Comparison of ENCODE assay signal across 9 cellular contexts in the genomic region with DNA sequence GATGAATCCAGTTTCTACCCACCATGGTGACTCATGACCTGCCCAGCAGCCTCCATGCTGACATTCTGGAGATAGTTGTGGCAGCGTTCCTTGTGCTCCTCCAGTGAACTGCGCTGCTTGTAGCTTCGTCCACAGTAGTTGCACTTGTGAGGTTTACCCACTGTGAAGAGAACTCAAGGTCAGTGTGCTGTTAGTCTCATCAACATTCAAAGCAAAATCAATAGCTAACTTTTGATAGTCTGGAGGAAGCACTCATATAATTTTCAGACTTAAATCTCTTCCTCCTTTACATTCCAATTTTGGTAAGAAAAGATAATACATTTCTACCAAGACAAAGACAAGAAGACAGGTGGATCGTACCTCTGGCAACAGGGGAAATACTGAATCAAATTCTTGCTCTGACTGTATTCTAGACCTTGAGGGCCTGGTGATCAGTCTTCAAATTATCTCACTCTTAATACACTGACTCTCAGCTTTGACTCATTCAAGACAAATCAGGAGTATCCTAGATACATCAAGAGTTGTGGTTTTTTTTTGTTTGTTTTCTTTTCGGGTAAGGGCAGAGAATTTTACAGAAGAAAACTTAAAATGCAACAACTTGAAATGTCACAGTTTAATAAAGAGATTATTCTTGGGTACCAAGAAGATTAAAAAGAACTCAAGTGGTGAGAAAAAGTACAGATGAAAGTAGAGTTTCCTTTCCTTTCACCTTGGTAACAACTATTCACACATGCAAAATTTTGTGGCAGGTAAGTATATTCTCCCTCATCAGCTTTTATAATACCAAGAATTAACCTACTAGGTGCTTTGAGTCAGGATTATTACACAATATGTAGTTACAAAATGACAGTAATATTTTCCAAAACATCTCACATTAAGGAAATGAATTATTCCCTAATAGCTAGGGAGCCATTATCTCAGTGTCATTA.
DNase-seq lines count a peak whose midpoint lies in the region; ATAC-seq and TF ChIP-seq lines count a peak whose summit lies in the region.
"Had no signal": no experiment of that assay in that cellular context is flagged by ENCODE, and none has a peak within 500 bp of the region (broad histone marks: within the 10 kb centered on the region; RNA-seq: fewer than 3 reads in every experiment).

No MANE protein-coding gene starts in this region.

- peaks cover 16% of the 10 kb centered on the region for H3K4me1 Mint-ChIP-seq in activated CD4-positive, alpha-beta memory T cell treated with anti-CD3 and anti-CD28 coated beads for 36 hours (ENCODE audit: low read depth)
- H3K4me1 Mint-ChIP-seq in activated CD4-positive, alpha-beta memory T cell treated with anti-CD3 and anti-CD28 coated beads, Interleukin-2, amount 10 ng/mL, durations not matched to agents 7 days and 5 days = peaks cover 19% of the 10 kb centered on the region
- H3K4me1 Mint-ChIP-seq in WTC11 = no peaks in the 10 kb centered on the region

- H3K27me3 Mint-ChIP-seq in activated CD4-positive, alpha-beta memory T cell treated with anti-CD3 and anti-CD28 coated beads for 36 hours = peaks cover 7% of the 10 kb centered on the region
- peaks cover 22% of the 10 kb centered on the region for H3K27me3 Mint-ChIP-seq in activated CD4-positive, alpha-beta memory T cell treated with anti-CD3 and anti-CD28 coated beads, Interleukin-2, amount 10 ng/mL, durations not matched to agents 7 days and 5 days
- H3K27me3 Mint-ChIP-seq in WTC11 (ENCODE audit: low read depth) = no peaks in the 10 kb centered on the region
- H3K27me3 Mint-ChIP-seq: memory B cell had no signal

- no peaks in the 10 kb centered on the region for H3K9me3 ChIP-seq in skeletal muscle satellite cell (replicated peaks; ENCODE audit: low read length)
- no peaks in the 10 kb centered on the region for H3K9me3 ChIP-seq in transverse colon

- peak overlapping the region; percentile 0 for H3K27ac Mint-ChIP-seq in activated CD4-positive, alpha-beta memory T cell treated with anti-CD3 and anti-CD28 coated beads for 36 hours
- no peak overlapping the region for H3K27ac Mint-ChIP-seq in activated CD4-positive, alpha-beta memory T cell treated with anti-CD3 and anti-CD28 coated beads, Interleukin-2, amount 10 ng/mL, durations not matched to agents 7 days and 5 days
- 0 out of 2 replicates have a peak overlapping the region, but pooled peaks have one; percentile 1 for H3K27ac Mint-ChIP-seq in WTC11
- H3K27ac Mint-ChIP-seq: memory B cell had no signal

- TF ChIP-seq POLR2A in transverse colon (IDR thresholded peaks at IDR 0.05) = no peak

- H3K36me3 ChIP-seq in skeletal muscle satellite cell (ENCODE audit: insufficient read depth, low read length) (peaks cover 6% of the 10 kb centered on the region), transverse colon (no peaks in the 10 kb centered on the region)

- H3K4me3 Mint-ChIP-seq in activated CD4-positive, alpha-beta memory T cell treated with anti-CD3 and anti-CD28 coated beads for 36 hours = no peak overlapping the region
- no peak overlapping the region for H3K4me3 Mint-ChIP-seq in activated CD4-positive, alpha-beta memory T cell treated with anti-CD3 and anti-CD28 coated beads, Interleukin-2, amount 10 ng/mL, durations not matched to agents 7 days and 5 days
- H3K4me3 Mint-ChIP-seq in WTC11 = no peak overlapping the region
- H3K4me3 Mint-ChIP-seq: memory B cell had no signal

- TF ChIP-seq CTCF in WTC11 (IDR thresholded peaks at IDR 0.05) (no peak), transverse colon (IDR thresholded peaks at IDR 0.05) (no peak)

- no peak overlapping the region for H3K9ac ChIP-seq in skeletal muscle satellite cell (ENCODE audit: low read depth, low read length)

- H3K9me3 Mint-ChIP-seq in activated CD4-positive, alpha-beta memory T cell treated with anti-CD3 and anti-CD28 coated beads for 36 hours = no peaks in the 10 kb centered on the region
- no peaks in the 10 kb centered on the region for H3K9me3 Mint-ChIP-seq in activated CD4-positive, alpha-beta memory T cell treated with anti-CD3 and anti-CD28 coated beads, Interleukin-2, amount 10 ng/mL, durations not matched to agents 7 days and 5 days
- H3K9me3 Mint-ChIP-seq in WTC11 = no peaks in the 10 kb centered on the region
- H3K9me3 Mint-ChIP-seq: memory B cell had no signal

- POLR2A ChIA-PET in activated CD4-positive, alpha-beta memory T cell treated with anti-CD3 and anti-CD28 coated beads for 36 hours (lab: Charles Lee) = interaction anchor here (1.2 kb wide), 1 partner anchor 97 kb away, joined by 5 read pairs; no protein-coding TSS in a partner anchor
- POLR2A ChIA-PET in activated CD4-positive, alpha-beta memory T cell treated with anti-CD3 and anti-CD28 coated beads, Interleukin-2, amount 10 ng/mL, durations not matched to agents 7 days and 5 days (lab: Charles Lee) = no interaction called here
- POLR2A ChIA-PET in WTC11 (lab: Charles Lee) = no interaction called here

- H3K27me3 ChIP-seq in skeletal muscle satellite cell (ENCODE audit: control insufficient read depth, insufficient read depth, low read length) = no peaks in the 10 kb centered on the region
- no peaks in the 10 kb centered on the region for H3K27me3 ChIP-seq in transverse colon

- DNase-seq in activated CD4-positive, alpha-beta memory T cell treated with anti-CD3 and anti-CD28 coated beads for 36 hours = peak; percentile 24
- DNase-seq in activated CD4-positive, alpha-beta memory T cell treated with anti-CD3 and anti-CD28 coated beads, Interleukin-2, amount 10 ng/mL, durations not matched to agents 7 days and 5 days = no peak
- no peak for DNase-seq in WTC11 (ENCODE audit: low spot score)
- no peak for DNase-seq in dermis blood vessel endothelial cell
- no peak for DNase-seq in transverse colon
- DNase-seq in NCI-H1417 (lab: John Stamatoyannopoulos, UW) = no peak

- H3K4me3 ChIP-seq in skeletal muscle satellite cell (ENCODE audit: low read length) (peak overlapping the region; percentile 39), transverse colon (no peak overlapping the region)

- no peak for TF ChIP-seq EP300 in transverse colon (IDR thresholded peaks at IDR 0.05; ENCODE audit: low read depth)

- no peak overlapping the region for H3K27ac ChIP-seq in transverse colon

- H3K36me3 Mint-ChIP-seq in activated CD4-positive, alpha-beta memory T cell treated with anti-CD3 and anti-CD28 coated beads for 36 hours = no peaks in the 10 kb centered on the region
- H3K36me3 Mint-ChIP-seq in activated CD4-positive, alpha-beta memory T cell treated with anti-CD3 and anti-CD28 coated beads, Interleukin-2, amount 10 ng/mL, durations not matched to agents 7 days and 5 days (ENCODE audit: low read depth) = peaks cover 9% of the 10 kb centered on the region
- no peaks in the 10 kb centered on the region for H3K36me3 Mint-ChIP-seq in WTC11
- H3K36me3 Mint-ChIP-seq: memory B cell had no signal

- 79 to 90% methylated on average over 5 of the region's 5 CpGs for WGBS in transverse colon (ENCODE audit: low coverage in 1 of 2), 2 donors

- CTCF ChIA-PET in activated CD4-positive, alpha-beta memory T cell treated with anti-CD3 and anti-CD28 coated beads for 36 hours (lab: Charles Lee) = no interaction called here
- CTCF ChIA-PET in activated CD4-positive, alpha-beta memory T cell treated with anti-CD3 and anti-CD28 coated beads, Interleukin-2, amount 10 ng/mL, durations not matched to agents 7 days and 5 days (lab: Charles Lee) = interaction anchor here (0.5 kb wide), 1 partner anchor 225 kb away, joined by 3 read pairs; no protein-coding TSS in a partner anchor
- CTCF ChIA-PET in WTC11 (lab: Charles Lee) = no interaction called here

- H3K4me2 ChIP-seq in skeletal muscle satellite cell (ENCODE audit: low read length) = peak overlapping the region; percentile 57

- intact Hi-C loops in activated CD4-positive, alpha-beta memory T cell treated with anti-CD3 and anti-CD28 coated beads for 36 hours (cut with micrococcal nuclease) = loop anchor here (1.0 kb wide), 3 partner anchors 97 to 129 kb away; a partner anchor contains a TSS
- intact Hi-C loops in transverse colon (cut with DNase I; ENCODE audit: low total_unique reads) = no loop called here

- peaks cover 22% of the 10 kb centered on the region for H3K4me1 ChIP-seq in skeletal muscle satellite cell (ENCODE audit: control insufficient read depth, insufficient read depth, low read length)
- H3K4me1 ChIP-seq in transverse colon = no peaks in the 10 kb centered on the region

- ATAC-seq in HG02763 (IDR thresholded peaks at IDR 0.05; ENCODE audit: unreplicated experiment) = peak; percentile 76
- peak; percentile 28; the same call in 1 of the 2 replicates for ATAC-seq in WTC11

- in situ Hi-C loops in transverse colon (cut with MboI; ENCODE audit: low pct_ligation_motif_present in 1 of 4, low pct_unique_long_range_greater_than_20kb in 1 of 4, low sequenced_read_pairs in 3 of 4) = no loop called here

TF ChIP-seq in WTC11, 78 proteins besides CTCF, POLR2A, EP300 and RAD21:
- no peak for TF ChIP-seq SOX15 (CRISPR knock-in tag; IDR thresholded peaks at IDR 0.05)
